Comparison of ENCODE assay signal across 25 cellular contexts in the genomic region with DNA sequence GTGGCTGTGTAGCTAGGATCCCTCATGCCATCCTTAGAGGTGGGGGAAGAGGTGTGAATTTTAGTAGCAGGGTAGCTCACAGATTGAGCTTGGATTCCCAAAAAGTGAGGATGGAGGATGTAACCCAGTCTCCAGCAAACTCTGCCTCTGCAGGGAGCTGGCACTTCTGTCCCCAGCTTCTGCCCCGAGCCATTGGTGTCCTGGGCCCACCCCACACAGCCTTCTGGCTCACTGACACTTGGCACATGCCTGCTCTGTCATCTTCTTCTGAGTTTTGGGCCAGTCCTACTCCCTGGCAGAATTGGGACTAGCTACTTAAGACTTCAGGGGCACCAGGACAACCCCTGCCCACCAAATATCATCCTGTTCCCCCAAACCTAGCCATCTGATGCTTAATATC. TPM values are rescaled to one million over a fixed set of nuclear protein-coding genes. Genes with fewer than 3 reads are reported as not detected.
A peak's percentile ranks its signal among the peaks of the same experiment; 100 is the strongest.
DNase-seq lines count a peak whose midpoint lies in the region; ATAC-seq and TF ChIP-seq lines count a peak whose summit lies in the region.
"Had no signal": no experiment of that assay in that cellular context is flagged by ENCODE, and none has a peak within 500 bp of the region (broad histone marks: within the 10 kb centered on the region; RNA-seq: fewer than 3 reads in every experiment).

No MANE protein-coding gene starts in this region.

- H3K4me1 Mint-ChIP-seq in brain (peaks cover 28% of the 10 kb centered on the region), natural killer cell (no peaks in the 10 kb centered on the region)
- H3K4me1 Mint-ChIP-seq: CD4-positive, alpha-beta memory T cell had no signal

- no peak overlapping the region for H3K4me3 ChIP-seq in mesendoderm (ENCODE audit: low read length)
- no peak overlapping the region for H3K4me3 ChIP-seq in osteoblast (ENCODE audit: insufficient read depth, low read length)
- no peak overlapping the region for H3K4me3 ChIP-seq in sigmoid colon
- H3K4me3 ChIP-seq: A549, GM23338 had no signal

- no peak overlapping the region for H3K27ac ChIP-seq in mesendoderm (ENCODE audit: low read depth, low read length)
- H3K27ac ChIP-seq in osteoblast (ENCODE audit: low read depth, low read length) = no peak overlapping the region
- no peak overlapping the region for H3K27ac ChIP-seq in sigmoid colon
- H3K27ac ChIP-seq: A549 had no signal

- no peaks in the 10 kb centered on the region for H4K20me1 ChIP-seq in osteoblast (ENCODE audit: insufficient read depth, low read length)

- H3K27ac Mint-ChIP-seq in brain (peak overlapping the region in 1 of 5 experiments; percentile 90), natural killer cell (no peak overlapping the region)
- H3K27ac Mint-ChIP-seq: CD4-positive, alpha-beta memory T cell; GM23338; H9 had no signal

- no peak overlapping the region for H4K5ac ChIP-seq in mesendoderm (ENCODE audit: low read length)

- H3K36me3 ChIP-seq in mesendoderm (ENCODE audit: control insufficient read depth, insufficient read depth, low read length) (no peaks in the 10 kb centered on the region), osteoblast (ENCODE audit: insufficient read depth, low read length) (no peaks in the 10 kb centered on the region), sigmoid colon (no peaks in the 10 kb centered on the region)

- H3K9me3 Mint-ChIP-seq in brain (peaks cover 0 to 3% (median 0%) of the 10 kb centered on the region in 5 experiments), natural killer cell (no peaks in the 10 kb centered on the region)
- H3K9me3 Mint-ChIP-seq: CD4-positive, alpha-beta memory T cell; GM23338; H9 had no signal

- H3K23ac ChIP-seq in mesendoderm (ENCODE audit: low read length) = peak overlapping the region; percentile 24

- no peak overlapping the region for H2BK15ac ChIP-seq in mesendoderm (replicated peaks; ENCODE audit: low read depth)

- H3K79me1 ChIP-seq in mesendoderm (ENCODE audit: low read length) = no peaks in the 10 kb centered on the region

- H2BK120ac ChIP-seq in mesendoderm (ENCODE audit: low read depth, low read length) = no peak overlapping the region

- no peak overlapping the region for H3K9ac ChIP-seq in mesendoderm (ENCODE audit: low read length)

- H3K27me3 ChIP-seq in mesendoderm (ENCODE audit: insufficient read depth, low read length, poor library complexity) (no peaks in the 10 kb centered on the region), osteoblast (ENCODE audit: insufficient read depth, low read length) (peaks cover 48% of the 10 kb centered on the region), sigmoid colon (peaks cover 11 to 56% (median 26%) of the 10 kb centered on the region in 3 donors)

- no peak overlapping the region for H2AFZ ChIP-seq in osteoblast (ENCODE audit: low read length)
- H2AFZ ChIP-seq: GM23338 had no signal

- H3K56ac ChIP-seq in mesendoderm (ENCODE audit: low read length) = no peak overlapping the region

- ATAC-seq in GM18867 (IDR thresholded peaks at IDR 0.05; ENCODE audit: unreplicated experiment) = no peak
- no peak for ATAC-seq in natural killer cell
- ATAC-seq: GM23338, HCT116 had no signal

- H3K4me2 ChIP-seq in mesendoderm (ENCODE audit: low read length) (no peak overlapping the region), osteoblast (ENCODE audit: insufficient read depth, low read length) (no peak overlapping the region)
- H3K4me2 ChIP-seq: A549, GM23338 had no signal

- intact Hi-C loops in sigmoid colon (cut with DNase I) (no loop called here), natural killer cell (cut with micrococcal nuclease) (no loop called here)

- DNase-seq in mesendoderm (no peak), osteoblast (ENCODE audit: insufficient read length, low spot score, missing footprints) (peak; percentile 80), sigmoid colon (peak; percentile 42), natural killer cell (no peak)
- no peak for DNase-seq in stimulated activated CD8-positive, alpha-beta memory T cell treated with anti-CD3 and anti-CD28 coated beads, Interleukin-4, amount 100 ng/mL, for 48 hours
- DNase-seq: 8988T; ACHN; AML-193; C1 segment of cervical spinal cord; Calu3; CD4-positive, alpha-beta memory T cell; COR-L47; DMS53; DMS79 treated with DMSO at 0.1 percent for 48 hours; GF-D8; H9 had no signal

- TF ChIP-seq CTCF in brain (conservative IDR thresholded peaks at IDR 0.05) (no peak), osteoblast (IDR thresholded peaks at IDR 0.05; ENCODE audit: extremely low read depth, low read depth, low read length) (no peak), sigmoid colon (IDR thresholded peaks at IDR 0.05) (no peak), natural killer cell (IDR thresholded peaks at IDR 0.05) (no peak)

- H4K8ac ChIP-seq in mesendoderm (ENCODE audit: low read depth, low read length) = no peak overlapping the region

- no peak for TF ChIP-seq EP300 in sigmoid colon (IDR thresholded peaks at IDR 0.05)

- no peak overlapping the region for H2BK5ac ChIP-seq in mesendoderm (ENCODE audit: low read length)

- TF ChIP-seq POLR2A in sigmoid colon (IDR thresholded peaks at IDR 0.05) = no peak

- H3K36me3 Mint-ChIP-seq in brain (no peaks in the 10 kb centered on the region), natural killer cell (no peaks in the 10 kb centered on the region)
- H3K36me3 Mint-ChIP-seq: CD4-positive, alpha-beta memory T cell had no signal

- WGBS in mesendoderm (ENCODE audit: extremely low coverage, insufficient coverage, low lambda C conversion rate) = no CpG with 5 or more reads among the region's 1 CpG
- 74 to 84% methylated on average over 1 of the region's 1 CpG for WGBS in sigmoid colon, 2 donors

- no peak overlapping the region for H3K18ac ChIP-seq in mesendoderm (ENCODE audit: low read length)

- no peak overlapping the region for H2AK5ac ChIP-seq in mesendoderm (ENCODE audit: low read length)

- peaks cover 25% of the 10 kb centered on the region for H3K27me3 Mint-ChIP-seq in brain
- peaks cover 18 to 26% of the 10 kb centered on the region in 2 donors for H3K27me3 Mint-ChIP-seq in natural killer cell (ENCODE audit: low read depth in 2 of 2)

- no peak overlapping the region for H3K4ac ChIP-seq in mesendoderm (ENCODE audit: low read depth, low read length)

- H3K4me3 Mint-ChIP-seq in brain (peak overlapping the region in 3 of 5 experiments; percentile 3 to 70 (median 23)), natural killer cell (no peak overlapping the region)
- H3K4me3 Mint-ChIP-seq: CD4-positive, alpha-beta memory T cell; GM23338 had no signal

- no peaks in the 10 kb centered on the region for H3K79me2 ChIP-seq in mesendoderm (ENCODE audit: control insufficient read depth, insufficient read depth, low read length)
- H3K79me2 ChIP-seq in osteoblast (ENCODE audit: insufficient read depth, low read length) = no peaks in the 10 kb centered on the region

- H3K4me1 ChIP-seq in mesendoderm (ENCODE audit: control insufficient read depth, low read depth, low read length) (no peaks in the 10 kb centered on the region), osteoblast (ENCODE audit: insufficient read depth, low read length) (no peaks in the 10 kb centered on the region), sigmoid colon (peaks cover 0 to 3% (median 0%) of the 10 kb centered on the region in 4 donors)

- H3K9me3 ChIP-seq in osteoblast (ENCODE audit: low read depth, low read length) = no peaks in the 10 kb centered on the region
- no peaks in the 10 kb centered on the region for H3K9me3 ChIP-seq in sigmoid colon
- H3K9me3 ChIP-seq: A549 had no signal

RNA-seq across cellular contexts. Expression of gene CACNG5, which starts 2.3 kb away (rescaled TPM):
- polyA plus RNA-seq in brain (ENCODE audit: insufficient read depth, low read depth, low replicate concordance) = 2.2 TPM
- polyA plus RNA-seq in mesendoderm (2013, experiment 1 of 2) = 1.1 TPM
- 1.1 TPM for polyA plus RNA-seq in mesendoderm (2013, experiment 2 of 2)
- not detected in 2 replicates for total RNA-seq in osteoblast
- total RNA-seq in sigmoid colon = 1 to 10 TPM in 1 of 4 donors, not detected in 3; 1.1 TPM
- not detected for polyA plus RNA-seq in sigmoid colon
- not detected for total RNA-seq in natural killer cell
- total RNA-seq: Calu3; CD4-positive, alpha-beta memory T cell; Daoy; G401; H4 had no signal
- polyA plus RNA-seq: BJ; CD4-positive, alpha-beta memory T cell had no signal

Comparison
In these comparisons a context has a peak if more than half of its experiments do, and no peak if none do; other contexts are left out.
1. DNase-seq: peak in osteoblast (single experiment) and sigmoid colon (single experiment); none in mesendoderm (single experiment), stimulated activated CD8-positive, alpha-beta memory T cell treated with anti-CD3 and anti-CD28 coated beads, Interleukin-4, amount 100 ng/mL, for 48 hours (single experiment) and natural killer cell (single experiment).